ENCODE assay signal across 13 cellular contexts in genomic region chr12:102631274-102631673, GRCh38.
DNase-seq lines count a peak whose midpoint lies in the region; ATAC-seq and TF ChIP-seq lines count a peak whose summit lies in the region.
"Had no signal": no experiment of that assay in that cellular context is flagged by ENCODE, and none has a peak within 500 bp of the region (broad histone marks: within the 10 kb centered on the region; RNA-seq: fewer than 3 reads in every experiment).

No MANE protein-coding gene starts in this region.

- TF ChIP-seq CTCF in PC-3 (conservative IDR thresholded peaks at IDR 0.05; ENCODE audit: low read depth, low read length) (no peak), epithelial cell of proximal tubule (conservative IDR thresholded peaks at IDR 0.05; ENCODE audit: low read depth, low read length) (no peak), omental fat pad (IDR thresholded peaks at IDR 0.05) (no peak), adrenal gland (IDR thresholded peaks at IDR 0.05) (no peak)

- ATAC-seq in PC-3 (no peak), omental fat pad (ENCODE audit: low FRiP score) (peak; percentile 31), HG02642 (IDR thresholded peaks at IDR 0.05; ENCODE audit: poor library complexity, unreplicated experiment) (no peak)
- ATAC-seq: activated CD8-positive, alpha-beta memory T cell treated with anti-CD3 and anti-CD28 coated beads, Interleukin-2, amount 10 ng/mL, durations not matched to agents 7 days and 5 days; esophagus mucosa had no signal

- H4K20me1 ChIP-seq in PC-3 (ENCODE audit: low read length): no peaks in the 10 kb centered on the region

- WGBS in adrenal gland, 4 donors: 70 to 83% (median 74%) methylated on average over 2 of the region's 2 CpGs

- H3K4me3 ChIP-seq in PC-3 (ENCODE audit: low read length): no peak overlapping the region
- no peak overlapping the region for H3K4me3 ChIP-seq in epithelial cell of proximal tubule (ENCODE audit: low read depth, low read length)
- H3K4me3 ChIP-seq in adrenal gland: no peak overlapping the region

- intact Hi-C loops in PC-3 (cut with micrococcal nuclease) (no loop called here), adrenal gland (cut with DNase I) (no loop called here)

- H3K9me3 ChIP-seq in PC-3 (ENCODE audit: low read length) (peaks cover 31% of the 10 kb centered on the region; the same call in 1 of the 2 replicates), adrenal gland (replicated peaks in 1 of 3) (no peaks in the 10 kb centered on the region)

- H3F3A ChIP-seq in PC-3 (ENCODE audit: low read length, unreplicated experiment): no peaks in the 10 kb centered on the region

- H3K36me3 Mint-ChIP-seq in activated CD4-positive, alpha-beta T cell treated with anti-CD3 and anti-CD28 coated beads, Interleukin-2, amount 10 ng/mL, durations not matched to agents 7 days and 5 days (ENCODE audit: low read depth): no peaks in the 10 kb centered on the region
- H3K36me3 Mint-ChIP-seq: activated CD8-positive, alpha-beta memory T cell treated with anti-CD3 and anti-CD28 coated beads, Interleukin-2, amount 10 ng/mL, durations not matched to agents 7 days and 5 days; activated naive CD4-positive, alpha-beta T cell treated with anti-CD3 and anti-CD28 coated beads, Interleukin-2, amount 50 U/mL, for 24 hours had no signal

- peaks cover 4% of the 10 kb centered on the region for H3K9me3 Mint-ChIP-seq in activated CD4-positive, alpha-beta T cell treated with anti-CD3 and anti-CD28 coated beads, Interleukin-2, amount 10 ng/mL, durations not matched to agents 7 days and 5 days

- in situ Hi-C loops in Caki2 (cut with HindIII; ENCODE audit: low pct_unique_long_range_greater_than_20kb, low sequenced_read_pairs): no loop called here

- no TSS peak for BruUV-seq in PC-3 (replicated peaks; lab: Mats Ljungman, UMichigan)

- no peak overlapping the region for H3K9ac ChIP-seq in PC-3 (ENCODE audit: low read length)

- H2AFZ ChIP-seq in PC-3 (ENCODE audit: low read length): no peak overlapping the region

- H3K79me2 ChIP-seq in PC-3 (ENCODE audit: low read length): no peaks in the 10 kb centered on the region

- H3K4me2 ChIP-seq in PC-3 (ENCODE audit: low read length): no peak overlapping the region

- no peak for TF ChIP-seq POLR2A in adrenal gland (IDR thresholded peaks at IDR 0.05)

- POLR2A ChIA-PET in PC-3 (lab: Charles Lee; ENCODE audit: unreplicated experiment): no interaction called here
- POLR2A ChIA-PET in activated CD4-positive, alpha-beta T cell treated with anti-CD3 and anti-CD28 coated beads, Interleukin-2, amount 10 ng/mL, durations not matched to agents 7 days and 5 days (lab: Charles Lee): no interaction called here

- no peaks in the 10 kb centered on the region for H3K4me1 ChIP-seq in PC-3 (ENCODE audit: insufficient read depth, low read length)
- H3K4me1 ChIP-seq in adrenal gland (replicated peaks in 1 of 2): no peaks in the 10 kb centered on the region

- H3K27ac ChIP-seq in PC-3 (ENCODE audit: low read length) (no peak overlapping the region), adrenal gland (no peak overlapping the region)

- H3K36me3 ChIP-seq in PC-3 (ENCODE audit: low read depth, low read length) (no peaks in the 10 kb centered on the region), adrenal gland (replicated peaks in 1 of 2) (no peaks in the 10 kb centered on the region)

- H3K4me1 Mint-ChIP-seq in activated CD4-positive, alpha-beta T cell treated with anti-CD3 and anti-CD28 coated beads, Interleukin-2, amount 10 ng/mL, durations not matched to agents 7 days and 5 days: no peaks in the 10 kb centered on the region
- H3K4me1 Mint-ChIP-seq: activated CD8-positive, alpha-beta memory T cell treated with anti-CD3 and anti-CD28 coated beads, Interleukin-2, amount 10 ng/mL, durations not matched to agents 7 days and 5 days; activated naive CD4-positive, alpha-beta T cell treated with anti-CD3 and anti-CD28 coated beads, Interleukin-2, amount 50 U/mL, for 24 hours had no signal

- no peak overlapping the region for H3K27ac Mint-ChIP-seq in activated CD4-positive, alpha-beta T cell treated with anti-CD3 and anti-CD28 coated beads, Interleukin-2, amount 10 ng/mL, durations not matched to agents 7 days and 5 days
- H3K27ac Mint-ChIP-seq: activated CD8-positive, alpha-beta memory T cell treated with anti-CD3 and anti-CD28 coated beads, Interleukin-2, amount 10 ng/mL, durations not matched to agents 7 days and 5 days; activated naive CD4-positive, alpha-beta T cell treated with anti-CD3 and anti-CD28 coated beads, Interleukin-2, amount 50 U/mL, for 24 hours had no signal

- no peaks in the 10 kb centered on the region for H3K9me2 ChIP-seq in PC-3 (replicated peaks; ENCODE audit: low read length)

- no peaks in the 10 kb centered on the region for H3K27me3 Mint-ChIP-seq in activated CD4-positive, alpha-beta T cell treated with anti-CD3 and anti-CD28 coated beads, Interleukin-2, amount 10 ng/mL, durations not matched to agents 7 days and 5 days
- H3K27me3 Mint-ChIP-seq: activated CD8-positive, alpha-beta memory T cell treated with anti-CD3 and anti-CD28 coated beads, Interleukin-2, amount 10 ng/mL, durations not matched to agents 7 days and 5 days; activated naive CD4-positive, alpha-beta T cell treated with anti-CD3 and anti-CD28 coated beads, Interleukin-2, amount 50 U/mL, for 24 hours had no signal

- no peak overlapping the region for H3K4me3 Mint-ChIP-seq in activated CD4-positive, alpha-beta T cell treated with anti-CD3 and anti-CD28 coated beads, Interleukin-2, amount 10 ng/mL, durations not matched to agents 7 days and 5 days
- H3K4me3 Mint-ChIP-seq: activated CD8-positive, alpha-beta memory T cell treated with anti-CD3 and anti-CD28 coated beads, Interleukin-2, amount 10 ng/mL, durations not matched to agents 7 days and 5 days; activated naive CD4-positive, alpha-beta T cell treated with anti-CD3 and anti-CD28 coated beads, Interleukin-2, amount 50 U/mL, for 24 hours had no signal

- CTCF ChIA-PET in PC-3 (lab: Charles Lee): no interaction called here
- CTCF ChIA-PET in activated CD4-positive, alpha-beta T cell treated with anti-CD3 and anti-CD28 coated beads, Interleukin-2, amount 10 ng/mL, durations not matched to agents 7 days and 5 days (lab: Charles Lee): no interaction called here

- H3K27me3 ChIP-seq in PC-3 (ENCODE audit: low read length) (no peaks in the 10 kb centered on the region), adrenal gland (no peaks in the 10 kb centered on the region)

- DNase-seq in Caki2 (ENCODE audit: low read depth): peak; percentile 30
- DNase-seq in PC-3: peak; percentile 6
- DNase-seq in epithelial cell of proximal tubule (ENCODE audit: low read depth): peak; percentile 26
- no peak for DNase-seq in omental fat pad (ENCODE audit: low spot score)
- DNase-seq in adrenal gland: no peak
- DNase-seq in activated gamma-delta T cell (lab: John Stamatoyannopoulos, UW): no peak
- DNase-seq in activated CD4-positive, alpha-beta T cell treated with anti-CD3 and anti-CD28 coated beads, Interleukin-2, amount 10 ng/mL, durations not matched to agents 7 days and 5 days: no peak
- DNase-seq: activated CD8-positive, alpha-beta memory T cell treated with anti-CD3 and anti-CD28 coated beads, Interleukin-2, amount 10 ng/mL, durations not matched to agents 7 days and 5 days; NCI-H2029 treated with DMSO at 0.1 percent for 48 hours; stimulated activated naive CD4-positive, alpha-beta T cell had no signal

Comparison
In these comparisons a context has a peak if more than half of its experiments do, and no peak if none do; other contexts are left out.
1. DNase-seq: peak in Caki2 (single experiment), PC-3 (single experiment) and epithelial cell of proximal tubule (single experiment); none in omental fat pad (single experiment), adrenal gland (0 of 7), activated gamma-delta T cell (single experiment) and activated CD4-positive, alpha-beta T cell treated with anti-CD3 and anti-CD28 coated beads, Interleukin-2, amount 10 ng/mL, durations not matched to agents 7 days and 5 days (single experiment).